In the genomic region with DNA sequence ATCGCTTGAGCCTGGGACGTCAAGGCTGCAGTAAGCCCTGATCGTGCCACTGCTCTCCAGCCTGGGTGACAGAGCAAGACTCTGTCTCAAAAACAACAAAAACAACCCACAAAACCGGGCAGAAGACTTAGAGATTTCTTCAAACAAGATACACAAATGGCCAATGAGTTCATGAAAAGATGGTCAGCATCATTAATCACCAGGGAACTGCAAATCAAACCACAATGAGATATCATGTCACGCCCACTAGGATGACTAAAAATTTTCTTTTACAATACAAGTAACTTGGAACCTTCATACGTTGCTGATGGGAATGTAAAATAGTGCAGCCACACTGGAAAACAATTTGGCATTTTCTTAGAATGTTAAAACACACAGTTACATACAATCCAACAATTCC, we compare ENCODE assay signal across 21 cellular contexts.
DNase-seq lines count a peak whose midpoint lies in the region; ATAC-seq and TF ChIP-seq lines count a peak whose summit lies in the region.
"Had no signal": no experiment of that assay in that cellular context is flagged by ENCODE, and none has a peak within 500 bp of the region (broad histone marks: within the 10 kb centered on the region; RNA-seq: fewer than 3 reads in every experiment).

No MANE protein-coding gene starts in this region.

- intact Hi-C loops in mammary epithelial cell (cut with micrococcal nuclease) (loop anchor here (5.0 kb wide), 1 partner anchor 42 kb away; no protein-coding TSS in a partner anchor), breast epithelium (cut with DNase I; ENCODE audit: low total_unique reads) (no loop called here), mucosa of descending colon (cut with DNase I, micrococcal nuclease) (no loop called here), Calu3 (cut with micrococcal nuclease; ENCODE audit: unreplicated experiment) (no loop called here)

- no peak overlapping the region for H3K9ac ChIP-seq in mammary epithelial cell (ENCODE audit: insufficient read depth, low read length)
- no peak overlapping the region for H3K9ac ChIP-seq in smooth muscle cell (ENCODE audit: low read depth)
- H3K9ac ChIP-seq: KMS-11 had no signal

- H3K27ac ChIP-seq in mammary epithelial cell (ENCODE audit: insufficient read depth, low read depth, low read length), result no peak overlapping the region
- no peak overlapping the region for H3K27ac ChIP-seq in breast epithelium
- no peak overlapping the region for H3K27ac ChIP-seq in foreskin keratinocyte
- peak overlapping the region; percentile 98 for H3K27ac ChIP-seq in smooth muscle cell (ENCODE audit: low read depth)
- H3K27ac ChIP-seq: C4-2B, KMS-11, psoas muscle, vagina had no signal

- no peak overlapping the region for H2AFZ ChIP-seq in mammary epithelial cell (ENCODE audit: low read depth, low read length)
- no peak overlapping the region for H2AFZ ChIP-seq in smooth muscle cell (ENCODE audit: low read depth)
- H2AFZ ChIP-seq: hepatocyte had no signal

- TF ChIP-seq CTCF in mammary epithelial cell (conservative IDR thresholded peaks at IDR 0.05 in 1 of 2, IDR thresholded peaks at IDR 0.05 in 1 of 2; ENCODE audit: extremely low read depth in 1 of 2, insufficient read depth in 1 of 2, low read depth in 1 of 2, low read length in 2 of 2) (no peak), breast epithelium (IDR thresholded peaks at IDR 0.05) (no peak), foreskin keratinocyte (conservative IDR thresholded peaks at IDR 0.05) (no peak), smooth muscle cell (IDR thresholded peaks at IDR 0.05; ENCODE audit: borderline replicate concordance, insufficient read depth, poor library complexity, severe bottlenecking) (no peak), mucosa of descending colon (IDR thresholded peaks at IDR 0.05) (no peak), Calu3 (IDR thresholded peaks at IDR 0.05; ENCODE audit: unreplicated experiment) (no peak)

- peaks cover 42% of the 10 kb centered on the region for H3K36me3 ChIP-seq in mammary epithelial cell (ENCODE audit: insufficient read depth, low read length)
- H3K36me3 ChIP-seq in breast epithelium, result peaks cover 6% of the 10 kb centered on the region
- H3K36me3 ChIP-seq in smooth muscle cell (ENCODE audit: low read depth), result peaks cover 12% of the 10 kb centered on the region
- H3K36me3 ChIP-seq in mucosa of descending colon (ENCODE audit: low read depth), result no peaks in the 10 kb centered on the region

- WGBS in mammary epithelial cell (ENCODE audit: low coverage, missing lambda C conversion rate), result 76% methylated on average over 6 of the region's 6 CpGs
- WGBS in smooth muscle cell (ENCODE audit: low lambda C conversion rate), result 69% methylated on average over 6 of the region's 6 CpGs

- no peak overlapping the region for H3K4me3 Mint-ChIP-seq in Calu3 (ENCODE audit: low read depth, unreplicated experiment)
- H3K4me3 Mint-ChIP-seq: activated CD4-positive, alpha-beta T cell treated with anti-CD3 and anti-CD28 coated beads for 36 hours; stimulated activated memory B cell treated with anti-CD40 and anti-IgM and Interleukin-4, amounts not matched to agents 10 μg/mL and 1 μg/mL and 100 μg/mL, for 72 hours; T-cell had no signal

- H3K36me3 Mint-ChIP-seq in Calu3 (ENCODE audit: insufficient read depth, unreplicated experiment), result peaks cover 52% of the 10 kb centered on the region

- CTCF ChIA-PET in mammary epithelial cell (lab: Charles Lee; ENCODE audit: low non-redundant PET) (no interaction called here), Calu3 (lab: Charles Lee) (no interaction called here)

- H4K20me1 ChIP-seq in mammary epithelial cell (ENCODE audit: insufficient read depth, low read length) (no peaks in the 10 kb centered on the region), smooth muscle cell (ENCODE audit: low read depth) (no peaks in the 10 kb centered on the region)

- H3K4me1 Mint-ChIP-seq in Calu3 (ENCODE audit: low read depth, unreplicated experiment), result peaks cover 25% of the 10 kb centered on the region

- H3K4me2 ChIP-seq in mammary epithelial cell (ENCODE audit: insufficient read depth, low read depth, low read length) (no peak overlapping the region), smooth muscle cell (no peak overlapping the region)
- H3K4me2 ChIP-seq: hepatocyte, KMS-11 had no signal

- no peak overlapping the region for H3K4me3 ChIP-seq in mammary epithelial cell (replicated peaks in 1 of 3; ENCODE audit: insufficient read depth in 1 of 3, low read depth in 2 of 3, low read length in 3 of 3)
- no peak overlapping the region for H3K4me3 ChIP-seq in breast epithelium
- H3K4me3 ChIP-seq in smooth muscle cell, result no peak overlapping the region
- H3K4me3 ChIP-seq in mucosa of descending colon, result no peak overlapping the region
- H3K4me3 ChIP-seq: hepatocyte, psoas muscle, vagina had no signal

- ATAC-seq in foreskin keratinocyte, result peak; percentile 22
- ATAC-seq in mucosa of descending colon, result no peak
- ATAC-seq: activated CD4-positive, alpha-beta T cell treated with anti-CD3 and anti-CD28 coated beads for 36 hours; PC-3; psoas muscle; stimulated activated memory B cell treated with anti-CD40 and anti-IgM and Interleukin-4, amounts not matched to agents 10 μg/mL and 1 μg/mL and 100 μg/mL, for 72 hours; T-cell had no signal

- BruUV-seq in mammary epithelial cell (replicated peaks; lab: Mats Ljungman, UMichigan), result no TSS peak
- BruUV-seq in Calu3 (replicated peaks; lab: Mats Ljungman, UMichigan), result no TSS peak

- H3K9me3 Mint-ChIP-seq in Calu3 (ENCODE audit: low read depth, unreplicated experiment), result no peaks in the 10 kb centered on the region
- H3K9me3 Mint-ChIP-seq: stimulated activated memory B cell treated with anti-CD40 and anti-IgM and Interleukin-4, amounts not matched to agents 10 μg/mL and 1 μg/mL and 100 μg/mL, for 72 hours; T-cell had no signal

- H3K27me3 ChIP-seq in mammary epithelial cell (ENCODE audit: insufficient read depth, low read length) (no peaks in the 10 kb centered on the region), breast epithelium (no peaks in the 10 kb centered on the region), foreskin keratinocyte (no peaks in the 10 kb centered on the region), smooth muscle cell (ENCODE audit: low read depth) (no peaks in the 10 kb centered on the region)
- H3K27me3 ChIP-seq: hepatocyte, vagina had no signal

- H3F3A ChIP-seq in smooth muscle cell (ENCODE audit: low read depth), result peaks cover 9% of the 10 kb centered on the region

- dilution Hi-C loops in mammary epithelial cell (cut with HindIII; ENCODE audit: low sequenced_read_pairs), result no loop called here

- DNase-seq in mammary epithelial cell, result peak; percentile 35
- DNase-seq in breast epithelium (ENCODE audit: low spot score in 2 of 2), result no peak
- peak; percentile 81 for DNase-seq in amniotic epithelial cell (ENCODE audit: low read depth)
- peak in 1 of 2 donors; percentile 30 for DNase-seq in foreskin keratinocyte
- no peak for DNase-seq in smooth muscle cell (lab: John Stamatoyannopoulos, UW; ENCODE audit: unreplicated experiment)
- DNase-seq in mucosa of descending colon, result no peak
- no peak for DNase-seq in RKO (ENCODE audit: low spot score)
- DNase-seq in Calu3, result no peak
- DNase-seq: activated CD4-positive, alpha-beta T cell treated with anti-CD3 and anti-CD28 coated beads for 36 hours; caudate nucleus; DMS 273 treated with DMSO at 0.1 percent for 48 hours; NCI-H1694 treated with DMSO at 0.1 percent for 48 hours; PC-3; psoas muscle; SHP77 treated with DMSO at 0.1 percent for 48 hours; T-cell had no signal

- TF ChIP-seq POLR2A in breast epithelium (IDR thresholded peaks at IDR 0.05), result no peak

- H3K27me3 Mint-ChIP-seq in Calu3 (ENCODE audit: unreplicated experiment), result no peaks in the 10 kb centered on the region
- H3K27me3 Mint-ChIP-seq: activated CD4-positive, alpha-beta T cell treated with anti-CD3 and anti-CD28 coated beads for 36 hours; stimulated activated memory B cell treated with anti-CD40 and anti-IgM and Interleukin-4, amounts not matched to agents 10 μg/mL and 1 μg/mL and 100 μg/mL, for 72 hours; T-cell had no signal

- H3K27ac Mint-ChIP-seq in Calu3 (ENCODE audit: unreplicated experiment), result no peak overlapping the region
- H3K27ac Mint-ChIP-seq: stimulated activated memory B cell treated with anti-CD40 and anti-IgM and Interleukin-4, amounts not matched to agents 10 μg/mL and 1 μg/mL and 100 μg/mL, for 72 hours; T-cell had no signal

- in situ Hi-C loops in mammary epithelial cell (cut with MboI; ENCODE audit: low sequenced_read_pairs in 2 of 2), result no loop called here

- H3K9me3 ChIP-seq in mammary epithelial cell (replicated peaks; ENCODE audit: insufficient read depth, low read length) (no peaks in the 10 kb centered on the region), breast epithelium (no peaks in the 10 kb centered on the region), smooth muscle cell (replicated peaks; ENCODE audit: low read depth) (no peaks in the 10 kb centered on the region), mucosa of descending colon (no peaks in the 10 kb centered on the region)
- H3K9me3 ChIP-seq: psoas muscle, vagina had no signal

- H3K4me1 ChIP-seq in mammary epithelial cell (ENCODE audit: insufficient read depth, low read length), result no peaks in the 10 kb centered on the region
- H3K4me1 ChIP-seq in breast epithelium, result no peaks in the 10 kb centered on the region
- no peaks in the 10 kb centered on the region for H3K4me1 ChIP-seq in foreskin keratinocyte
- no peaks in the 10 kb centered on the region for H3K4me1 ChIP-seq in smooth muscle cell (ENCODE audit: low read depth)
- H3K4me1 ChIP-seq in mucosa of descending colon (ENCODE audit: low read depth), result no peaks in the 10 kb centered on the region
- H3K4me1 ChIP-seq: vagina had no signal

- no peaks in the 10 kb centered on the region for H3K79me2 ChIP-seq in mammary epithelial cell (ENCODE audit: insufficient read depth, low read length)
- H3K79me2 ChIP-seq in smooth muscle cell (ENCODE audit: low read depth), result peaks cover 5% of the 10 kb centered on the region
- H3K79me2 ChIP-seq: hepatocyte had no signal

Comparison
In these comparisons a context has a peak if more than half of its experiments do, and no peak if none do; other contexts are left out.
1. DNase-seq: peak in mammary epithelial cell (single experiment) and amniotic epithelial cell (single experiment); none in breast epithelium (0 of 2), smooth muscle cell (single experiment), mucosa of descending colon (0 of 3), RKO (single experiment) and Calu3 (single experiment).